ENCODE assay signal across 1 cellular context in genomic region chr17:48927978-48928716, GRCh38.
TF ChIP-seq lines count a peak whose summit lies in the region.

No MANE protein-coding gene starts in this region.

TF ChIP-seq in HCT116, 20 proteins besides CTCF, POLR2A, EP300 and RAD21:
- no peak for TF ChIP-seq EGR1 (IDR thresholded peaks at IDR 0.05; ENCODE audit: low read depth)
- TF ChIP-seq TCF7L2 (IDR thresholded peaks at IDR 0.05; ENCODE audit: borderline replicate concordance, extremely low read depth, insufficient read depth, insufficient read length), result no peak
- no peak for TF ChIP-seq SRF (IDR thresholded peaks at IDR 0.05; ENCODE audit: low read depth)
- TF ChIP-seq ZNF274 (IDR thresholded peaks at IDR 0.05; ENCODE audit: low read depth, low read length), result no peak
- no peak for TF ChIP-seq SP1 (IDR thresholded peaks at IDR 0.05; ENCODE audit: low read depth)
- TF ChIP-seq REST (IDR thresholded peaks at IDR 0.05; ENCODE audit: low read depth), result no peak
- no peak for TF ChIP-seq MAX (IDR thresholded peaks at IDR 0.05)
- TF ChIP-seq SIN3A (IDR thresholded peaks at IDR 0.05; ENCODE audit: low read depth), result no peak
